ENCODE assay signal across 20 cellular contexts in genomic region chr9:77726814-77727213, GRCh38.
"Had no signal": no experiment of that assay in that cellular context is flagged by ENCODE, and none has a peak within 500 bp of the region (broad histone marks: within the 10 kb centered on the region; RNA-seq: fewer than 3 reads in every experiment).

No MANE protein-coding gene starts in this region.

- H3K4me3 ChIP-seq: adrenal gland, gastrocnemius medialis, heart left ventricle, lower lobe of right lung, right lobe of liver, smooth muscle cell, stomach, testis, upper lobe of left lung had no signal

- H3K9me3 ChIP-seq: adrenal gland, gastrocnemius medialis, right lobe of liver, stomach, testis, upper lobe of left lung had no signal

- ATAC-seq: gastrocnemius medialis, heart left ventricle, left cardiac atrium, lower lobe of right lung, right lobe of liver had no signal

- H3K4me1 ChIP-seq: heart left ventricle, right lobe of liver, testis, upper lobe of left lung had no signal

- H3K4me1 Mint-ChIP-seq: endodermal cell had no signal

- H3K4me2 ChIP-seq: smooth muscle cell had no signal

- H3K27me3 ChIP-seq: adrenal gland, gastrocnemius medialis, heart left ventricle, right lobe of liver, stomach, testis, upper lobe of left lung had no signal

- H3K9me3 Mint-ChIP-seq: activated B cell treated with CpG ODN at 0.5 μM for 24 hours had no signal

- H3K4me3 Mint-ChIP-seq: activated B cell treated with CpG ODN at 0.5 μM for 24 hours, endodermal cell, mesothelial cell of epicardium, neural crest cell had no signal

- H3K27me3 Mint-ChIP-seq: activated B cell treated with CpG ODN at 0.5 μM for 24 hours had no signal

- H3K27ac ChIP-seq: adrenal gland, gastrocnemius medialis, heart left ventricle, lower lobe of right lung, right lobe of liver, stomach, testis, upper lobe of left lung had no signal

- DNase-seq: activated B cell treated with CpG ODN at 0.5 μM for 24 hours; activated CD4-positive, alpha-beta T cell treated with anti-CD3 and anti-CD28 coated beads, Interleukin-2, amount 50 U/mL, for 4 hours; activated CD8-positive, alpha-beta memory T cell treated with anti-CD3 and anti-CD28 coated beads, Interleukin-2, amount 50 U/mL, for 4 hours; adrenal gland; dermis blood vessel endothelial cell; endodermal cell; erythroblast; gastrocnemius medialis; heart left ventricle; left cardiac atrium; lower lobe of right lung; right lobe of liver; SHP77 treated with DMSO at 0.1 percent for 48 hours; stimulated activated CD4-positive, alpha-beta T cell treated with anti-CD3 and anti-CD28 coated beads, Interleukin-4, amount 100 ng/mL, for 4 hours; stomach; testis; upper lobe of left lung had no signal

- H3K27ac Mint-ChIP-seq: activated B cell treated with CpG ODN at 0.5 μM for 24 hours, endodermal cell, mesothelial cell of epicardium had no signal
